In the genomic region with DNA sequence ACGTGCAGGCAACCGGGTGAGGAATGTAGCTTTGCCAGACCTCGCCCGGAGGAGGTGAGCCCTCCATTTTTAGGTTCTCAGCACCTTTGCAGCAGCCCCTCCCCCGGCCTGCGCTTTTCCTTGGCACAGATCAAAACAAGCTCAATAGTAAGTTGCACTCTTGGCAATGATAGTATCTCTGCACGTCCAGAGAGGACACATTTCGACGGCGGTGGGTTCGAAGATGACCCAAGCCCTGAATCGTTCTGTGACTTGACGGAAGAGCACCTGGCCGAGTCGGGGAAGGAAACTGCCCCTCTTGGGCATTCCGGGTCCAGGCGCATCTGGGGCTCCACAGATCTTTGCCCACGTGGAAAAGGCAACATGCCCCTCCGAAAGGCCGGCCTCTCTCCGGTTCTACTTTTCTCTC, we compare ENCODE assay signal across 8 cellular contexts. TPM values are rescaled to one million over a fixed set of nuclear protein-coding genes. Genes with fewer than 3 reads are reported as not detected.
A peak's percentile ranks its signal among the peaks of the same experiment; 100 is the strongest.
DNase-seq lines count a peak whose midpoint lies in the region; ATAC-seq and TF ChIP-seq lines count a peak whose summit lies in the region.

No MANE protein-coding gene starts in this region.

- H3K27ac ChIP-seq in ascending aorta = no peak overlapping the region
- H3K27ac ChIP-seq in right lobe of liver = no peak overlapping the region
- H3K27ac ChIP-seq in thoracic aorta = no peak overlapping the region

- CTCF ChIA-PET in activated naive CD4-positive, alpha-beta T cell treated with anti-CD3 and anti-CD28 coated beads for 36 hours (lab: Charles Lee) = interaction anchor here (0.7 to 4.3 kb wide), 2 partner anchors 142 to 354 kb away, joined by 3 to 16 read pairs; no protein-coding TSS in a partner anchor
- CTCF ChIA-PET in activated naive CD4-positive, alpha-beta T cell treated with anti-CD3 and anti-CD28 coated beads, Interleukin-2, amount 10 ng/mL, durations not matched to agents 7 days and 5 days (lab: Charles Lee) = interaction anchor here (1.2 to 3.9 kb wide), 2 partner anchors 64 to 353 kb away, joined by 5 to 15 read pairs; no protein-coding TSS in a partner anchor

- peaks cover 71% of the 10 kb centered on the region for H3K27me3 Mint-ChIP-seq in activated naive CD4-positive, alpha-beta T cell treated with anti-CD3 and anti-CD28 coated beads for 36 hours (ENCODE audit: low read depth)
- peaks cover 99% of the 10 kb centered on the region for H3K27me3 Mint-ChIP-seq in activated naive CD4-positive, alpha-beta T cell treated with anti-CD3 and anti-CD28 coated beads, Interleukin-2, amount 10 ng/mL, durations not matched to agents 7 days and 5 days

- H3K4me1 Mint-ChIP-seq in activated naive CD4-positive, alpha-beta T cell treated with anti-CD3 and anti-CD28 coated beads for 36 hours (ENCODE audit: low read depth) = peaks cover 33% of the 10 kb centered on the region
- H3K4me1 Mint-ChIP-seq in activated naive CD4-positive, alpha-beta T cell treated with anti-CD3 and anti-CD28 coated beads, Interleukin-2, amount 10 ng/mL, durations not matched to agents 7 days and 5 days = peaks cover 29% of the 10 kb centered on the region

- H3K9me3 Mint-ChIP-seq in activated naive CD4-positive, alpha-beta T cell treated with anti-CD3 and anti-CD28 coated beads for 36 hours = no peaks in the 10 kb centered on the region
- H3K9me3 Mint-ChIP-seq in activated naive CD4-positive, alpha-beta T cell treated with anti-CD3 and anti-CD28 coated beads, Interleukin-2, amount 10 ng/mL, durations not matched to agents 7 days and 5 days = no peaks in the 10 kb centered on the region

- H3K4me1 ChIP-seq in ascending aorta = peaks cover 0 to 32% of the 10 kb centered on the region in 2 donors
- peaks cover 0 to 41% (median 5%) of the 10 kb centered on the region in 4 donors for H3K4me1 ChIP-seq in right lobe of liver
- H3K4me1 ChIP-seq in thoracic aorta (ENCODE audit: control insufficient read depth in 1 of 2, low read depth in 2 of 2) = peaks cover 29 to 59% of the 10 kb centered on the region in 2 donors

- no peaks in the 10 kb centered on the region for H3K36me3 Mint-ChIP-seq in activated naive CD4-positive, alpha-beta T cell treated with anti-CD3 and anti-CD28 coated beads for 36 hours (ENCODE audit: low read depth)
- H3K36me3 Mint-ChIP-seq in activated naive CD4-positive, alpha-beta T cell treated with anti-CD3 and anti-CD28 coated beads, Interleukin-2, amount 10 ng/mL, durations not matched to agents 7 days and 5 days = peaks cover 2% of the 10 kb centered on the region

- H3K4me3 ChIP-seq in ascending aorta = peak overlapping the region; percentile 57 to 66
- peak overlapping the region; percentile 34 to 57 (median 46) for H3K4me3 ChIP-seq in right lobe of liver
- H3K4me3 ChIP-seq in thoracic aorta = peak overlapping the region; percentile 73

- intact Hi-C loops in activated naive CD4-positive, alpha-beta T cell treated with anti-CD3 and anti-CD28 coated beads for 36 hours (cut with micrococcal nuclease) = no loop called here
- intact Hi-C loops in ascending aorta (cut with DNase I) = loop anchor here (1.0 kb wide), 1 partner anchor 354 kb away; no protein-coding TSS in a partner anchor
- intact Hi-C loops in right lobe of liver (cut with DNase I) = loop anchor here in 1 of 2 donors (5.0 kb wide), 1 partner anchor 353 kb away; no protein-coding TSS in a partner anchor

- DNase-seq in activated naive CD4-positive, alpha-beta T cell treated with anti-CD3 and anti-CD28 coated beads for 36 hours = no peak
- DNase-seq in activated naive CD4-positive, alpha-beta T cell treated with anti-CD3 and anti-CD28 coated beads, Interleukin-2, amount 10 ng/mL, durations not matched to agents 7 days and 5 days = no peak
- no peak for DNase-seq in ascending aorta (ENCODE audit: low spot score in 2 of 2)
- DNase-seq in right lobe of liver = no peak
- no peak for DNase-seq in thoracic aorta (ENCODE audit: low spot score)
- DNase-seq in NAMALWA (ENCODE audit: low spot score) = no peak
- no peak for DNase-seq in NCI-H446 treated with DMSO at 0.1 percent for 48 hours (lab: John Stamatoyannopoulos, UW)

- peak overlapping the region; percentile 12 for H3K4me3 Mint-ChIP-seq in activated naive CD4-positive, alpha-beta T cell treated with anti-CD3 and anti-CD28 coated beads for 36 hours
- no peak overlapping the region for H3K4me3 Mint-ChIP-seq in activated naive CD4-positive, alpha-beta T cell treated with anti-CD3 and anti-CD28 coated beads, Interleukin-2, amount 10 ng/mL, durations not matched to agents 7 days and 5 days

- 6% methylated on average over 12 of the region's 21 CpGs for WGBS in right lobe of liver (ENCODE audit: insufficient coverage, low coverage, low lambda C conversion rate, missing lambda C conversion rate)

- no peak for TF ChIP-seq CTCF in ascending aorta (IDR thresholded peaks at IDR 0.05)
- TF ChIP-seq CTCF in right lobe of liver (IDR thresholded peaks at IDR 0.05) = no peak
- TF ChIP-seq CTCF in thoracic aorta (IDR thresholded peaks at IDR 0.05) = no peak

- H3K27me3 ChIP-seq in ascending aorta (peaks cover 12% of the 10 kb centered on the region), right lobe of liver (peaks cover 0 to 12% of the 10 kb centered on the region in 2 donors), thoracic aorta (replicated peaks; ENCODE audit: insufficient read depth) (peaks cover 13% of the 10 kb centered on the region)

- no peak overlapping the region for H3K27ac Mint-ChIP-seq in activated naive CD4-positive, alpha-beta T cell treated with anti-CD3 and anti-CD28 coated beads for 36 hours
- no peak overlapping the region for H3K27ac Mint-ChIP-seq in activated naive CD4-positive, alpha-beta T cell treated with anti-CD3 and anti-CD28 coated beads, Interleukin-2, amount 10 ng/mL, durations not matched to agents 7 days and 5 days

- TF ChIP-seq POLR2A in right lobe of liver (IDR thresholded peaks at IDR 0.05) = no peak

- H3K36me3 ChIP-seq in ascending aorta (no peaks in the 10 kb centered on the region), right lobe of liver (no peaks in the 10 kb centered on the region), thoracic aorta (no peaks in the 10 kb centered on the region)

- H3K9me3 ChIP-seq in ascending aorta (no peaks in the 10 kb centered on the region), right lobe of liver (no peaks in the 10 kb centered on the region), thoracic aorta (no peaks in the 10 kb centered on the region)

- ATAC-seq in right lobe of liver = peak in 1 of 4 donors; percentile 7
- no peak for ATAC-seq in thoracic aorta (ENCODE audit: insufficient number of reproducible peaks, low FRiP score, low read depth)
- ATAC-seq in GM18858 (IDR thresholded peaks at IDR 0.05; ENCODE audit: unreplicated experiment) = no peak

RNA-seq across cellular contexts. Expression of gene GDNF, which starts 0.9 kb away (rescaled TPM):
- total RNA-seq in activated naive CD4-positive, alpha-beta T cell treated with anti-CD3 and anti-CD28 coated beads for 36 hours = not detected
- total RNA-seq in ascending aorta (not detected), right lobe of liver (under 1 TPM; 0.15 to 0.47 (median 0.26) TPM), thoracic aorta (1 to 10 TPM in 1 of 2 donors, not detected in 1; 1.3 TPM)
